ENCODE assay signal across 24 cellular contexts in genomic region chr14:68222726-68223125, GRCh38.
A peak's percentile ranks its signal among the peaks of the same experiment; 100 is the strongest.
DNase-seq lines count a peak whose midpoint lies in the region; ATAC-seq, FAIRE-seq and TF ChIP-seq lines count a peak whose summit lies in the region.
"Had no signal": no experiment of that assay in that cellular context is flagged by ENCODE, and none has a peak within 500 bp of the region (broad histone marks: within the 10 kb centered on the region; RNA-seq: fewer than 3 reads in every experiment).

No MANE protein-coding gene starts in this region.

- H3K4me1 Mint-ChIP-seq in H9, result peaks cover 23 to 25% of the 10 kb centered on the region in 2 experiments
- H3K4me1 Mint-ChIP-seq in GM23338, result peaks cover 16% of the 10 kb centered on the region
- H3K4me1 Mint-ChIP-seq in activated naive CD8-positive, alpha-beta T cell treated with anti-CD3 and anti-CD28 coated beads, Interleukin-2, amount 50 U/mL, for 24 hours, result peaks cover 2% of the 10 kb centered on the region
- H3K4me1 Mint-ChIP-seq: B cell; CD8-positive, alpha-beta memory T cell had no signal

- in situ Hi-C loops in Panc1 (cut with HindIII; ENCODE audit: low pct_unique_long_range_greater_than_20kb, low sequenced_read_pairs), result no loop called here

- H3K36me3 Mint-ChIP-seq in H9 (ENCODE audit: insufficient read depth in 1 of 3, low read depth in 3 of 3) (peaks cover 0 to 2% (median 0%) of the 10 kb centered on the region in 3 experiments; a peak in 2 of 7 replicates), GM23338 (ENCODE audit: low read depth) (no peaks in the 10 kb centered on the region; the same call in 2 of the 3 replicates)
- peaks cover 3% of the 10 kb centered on the region for H3K36me3 Mint-ChIP-seq in activated naive CD8-positive, alpha-beta T cell treated with anti-CD3 and anti-CD28 coated beads, Interleukin-2, amount 50 U/mL, for 24 hours (ENCODE audit: low read depth)

- H2BK5ac ChIP-seq in H9 (ENCODE audit: insufficient read length, low read length), result no peak overlapping the region
- no peak overlapping the region for H2BK5ac ChIP-seq in trophoblast cell (ENCODE audit: low read depth, low read length, poor library complexity)

- FAIRE-seq in keratinocyte (lab: Jason Lieb, UNC), result peak; percentile 13
- FAIRE-seq: A204.1, D721Med, GM12878, GM18507 had no signal

- H3K4ac ChIP-seq in H9 (ENCODE audit: low read depth, low read length), result no peak overlapping the region
- no peak overlapping the region for H3K4ac ChIP-seq in trophoblast cell (ENCODE audit: low read depth, low read length)

- H4K91ac ChIP-seq in H9 (ENCODE audit: insufficient read length, low read depth, low read length) (no peak overlapping the region), trophoblast cell (ENCODE audit: low read depth, low read length) (no peak overlapping the region)

- H2BK12ac ChIP-seq in H9 (ENCODE audit: insufficient read length, low read depth, low read length) (no peak overlapping the region), trophoblast cell (ENCODE audit: low read length) (no peak overlapping the region)

- H3K9ac ChIP-seq in H9 (ENCODE audit: extremely low read depth, insufficient read length, low read length) (no peak overlapping the region), keratinocyte (ENCODE audit: control insufficient read depth, extremely low read depth, insufficient read depth, low read length) (no peak overlapping the region), trophoblast cell (ENCODE audit: low read length) (no peak overlapping the region)
- H3K9ac ChIP-seq: BLaER1 treated with 17β-estradiol and CSF1 and Interleukin-3, amounts not matched to agents 10 nM and 100 nM had no signal

- H4K20me1 ChIP-seq in H9 (ENCODE audit: control insufficient read depth, insufficient read depth, insufficient read length) (no peaks in the 10 kb centered on the region), keratinocyte (ENCODE audit: control insufficient read depth, extremely low read depth, insufficient read depth, low read length) (no peaks in the 10 kb centered on the region), GM23338 (replicated peaks; ENCODE audit: insufficient read depth) (no peaks in the 10 kb centered on the region)
- H4K20me1 ChIP-seq: BLaER1 treated with 17β-estradiol and CSF1 and Interleukin-3, amounts not matched to agents 10 nM and 100 nM had no signal

- H3K79me1 ChIP-seq in H9 (ENCODE audit: insufficient read depth, low read depth, low read length, poor library complexity, severe bottlenecking), result no peaks in the 10 kb centered on the region
- peaks cover 2% of the 10 kb centered on the region for H3K79me1 ChIP-seq in trophoblast cell (ENCODE audit: low read length)

- no peaks in the 10 kb centered on the region for H3K9me1 ChIP-seq in keratinocyte (ENCODE audit: control insufficient read depth, extremely low read depth, insufficient read depth, low read length)

- dilution Hi-C loops in keratinocyte (cut with MboI; ENCODE audit: extremely low pct_ligation_motif_present, low sequenced_read_pairs), result no loop called here

- H3K56ac ChIP-seq in H9 (ENCODE audit: insufficient read length, low read depth, low read length), result no peak overlapping the region

- DNase-seq in H9, result no peak
- no peak for DNase-seq in Panc1 (ENCODE audit: low read depth, low spot score)
- DNase-seq in keratinocyte (ENCODE audit: low read depth, low spot score), result no peak
- DNase-seq in trophoblast cell, result peak; percentile 66 to 82
- DNase-seq in GM23338 (ENCODE audit: low spot score), result no peak
- DNase-seq in NOMO-1 treated with DMSO at 0.1 percent for 48 hours (lab: John Stamatoyannopoulos, UW; ENCODE audit: unreplicated experiment), result no peak
- no peak for DNase-seq in activated naive CD8-positive, alpha-beta T cell treated with anti-CD3 and anti-CD28 coated beads, Interleukin-2, amount 50 U/mL, for 24 hours
- no peak for DNase-seq in spleen
- DNase-seq: CD4-positive, alpha-beta T cell; CD8-positive, alpha-beta memory T cell; DMS 273 treated with DMSO at 0.1 percent for 48 hours; DMS79; EL; GDM1; HFFc6 had no signal

- H4K5ac ChIP-seq in H9 (ENCODE audit: insufficient read length, low read depth, low read length), result no peak overlapping the region

- H3K27ac Mint-ChIP-seq in H9 (peak overlapping the region in 2 of 3 experiments; percentile 15 to 24; a peak in 2 of 7 replicates), GM23338 (no peak overlapping the region)
- no peak overlapping the region for H3K27ac Mint-ChIP-seq in activated naive CD8-positive, alpha-beta T cell treated with anti-CD3 and anti-CD28 coated beads, Interleukin-2, amount 50 U/mL, for 24 hours
- H3K27ac Mint-ChIP-seq: B cell; CD14-positive monocyte; CD4-positive, alpha-beta T cell; CD8-positive, alpha-beta memory T cell; HFFc6 had no signal

- no peak overlapping the region for H3K23ac ChIP-seq in H9 (ENCODE audit: insufficient read length, low read depth, low read length)
- H3K23ac ChIP-seq in trophoblast cell (ENCODE audit: low read length), result no peak overlapping the region

- no peak overlapping the region for H3K4me3 ChIP-seq in Panc1 (ENCODE audit: low read depth in 2 of 2, low read length in 2 of 2)
- H3K4me3 ChIP-seq in keratinocyte (ENCODE audit: control insufficient read depth in 2 of 3, extremely low read depth in 1 of 3, insufficient read depth in 2 of 3, low read depth in 1 of 3, low read length in 3 of 3), result no peak overlapping the region
- no peak overlapping the region for H3K4me3 ChIP-seq in trophoblast cell (ENCODE audit: low read depth, low read length)
- H3K4me3 ChIP-seq in GM23338, result no peak overlapping the region
- H3K4me3 ChIP-seq in spleen, result no peak overlapping the region
- H3K4me3 ChIP-seq: BLaER1 treated with 17β-estradiol and CSF1 and Interleukin-3, amounts not matched to agents 10 nM and 100 nM; GM12878; HAP-1 had no signal

- 0 out of 2 replicates have a peak, but pooled peaks cover 4% of the 10 kb centered on the region for H3F3A ChIP-seq in GM23338 (replicated peaks; ENCODE audit: low read depth)

- H3K36me3 ChIP-seq in Panc1 (ENCODE audit: control insufficient read depth, insufficient read depth, low read length), result no peaks in the 10 kb centered on the region
- H3K36me3 ChIP-seq in keratinocyte (ENCODE audit: control insufficient read depth in 2 of 2, extremely low read depth in 1 of 2, insufficient read depth in 2 of 2, low read length in 2 of 2), result no peaks in the 10 kb centered on the region
- H3K36me3 ChIP-seq in trophoblast cell (ENCODE audit: control insufficient read depth in 1 of 2, insufficient read depth in 2 of 2, low read length in 2 of 2), result no peaks in the 10 kb centered on the region
- no peaks in the 10 kb centered on the region for H3K36me3 ChIP-seq in GM23338 (ENCODE audit: insufficient read depth)
- no peaks in the 10 kb centered on the region for H3K36me3 ChIP-seq in spleen
- H3K36me3 ChIP-seq: BLaER1 treated with 17β-estradiol and CSF1 and Interleukin-3, amounts not matched to agents 10 nM and 100 nM; HAP-1 had no signal

- H3K23me2 ChIP-seq in H9 (ENCODE audit: insufficient read length, low read depth, low read length, poor library complexity, severe bottlenecking), result no peaks in the 10 kb centered on the region

- H3K79me2 ChIP-seq in H9 (ENCODE audit: insufficient read depth, low read length) (no peaks in the 10 kb centered on the region), keratinocyte (ENCODE audit: control insufficient read depth, insufficient read depth, low read length) (no peaks in the 10 kb centered on the region), trophoblast cell (ENCODE audit: control insufficient read depth, insufficient read depth, low read length, poor library complexity) (no peaks in the 10 kb centered on the region), GM23338 (replicated peaks; ENCODE audit: insufficient read depth) (no peaks in the 10 kb centered on the region)

- no peak overlapping the region; a peak in 1 of 5 replicates for H3K4me3 Mint-ChIP-seq in H9
- no peak overlapping the region for H3K4me3 Mint-ChIP-seq in GM23338
- H3K4me3 Mint-ChIP-seq in activated naive CD8-positive, alpha-beta T cell treated with anti-CD3 and anti-CD28 coated beads, Interleukin-2, amount 50 U/mL, for 24 hours, result no peak overlapping the region
- H3K4me3 Mint-ChIP-seq: B cell; CD14-positive monocyte; CD4-positive, alpha-beta T cell; CD8-positive, alpha-beta memory T cell; HFFc6 had no signal

- H3K14ac ChIP-seq in H9 (ENCODE audit: insufficient read depth, low read length) (no peak overlapping the region), trophoblast cell (ENCODE audit: low read length) (no peak overlapping the region)

- no peak for TF ChIP-seq CTCF in H9 (conservative IDR thresholded peaks at IDR 0.05)
- no peak for TF ChIP-seq CTCF in Panc1 (IDR thresholded peaks at IDR 0.05)
- TF ChIP-seq CTCF in keratinocyte (optimal IDR thresholded peaks at IDR 0.05 in 1 of 3, IDR thresholded peaks at IDR 0.05 in 1 of 3, conservative IDR thresholded peaks at IDR 0.05 in 1 of 3; ENCODE audit: extremely low read depth in 1 of 3, insufficient read depth in 2 of 3, low read length in 3 of 3), result no peak
- TF ChIP-seq CTCF in GM23338 (conservative IDR thresholded peaks at IDR 0.05; ENCODE audit: low read depth in 2 of 2), result no peak
- TF ChIP-seq CTCF in spleen (IDR thresholded peaks at IDR 0.05 in 8 of 11, conservative IDR thresholded peaks at IDR 0.05 in 3 of 11), result no peak

- H3K4me1 ChIP-seq in H9 (ENCODE audit: insufficient read depth, low read length), result no peaks in the 10 kb centered on the region; the same call in 1 of the 2 replicates
- no peaks in the 10 kb centered on the region; the same call in 1 of the 2 replicates for H3K4me1 ChIP-seq in Panc1 (ENCODE audit: control insufficient read depth, insufficient read depth, low read length)
- H3K4me1 ChIP-seq in keratinocyte (ENCODE audit: control insufficient read depth, extremely low read depth, insufficient read depth, low read length), result no peaks in the 10 kb centered on the region
- H3K4me1 ChIP-seq in trophoblast cell (ENCODE audit: control insufficient read depth in 1 of 2, insufficient read depth in 2 of 2, low read length in 2 of 2), result peaks cover 3% of the 10 kb centered on the region in 2 experiments
- H3K4me1 ChIP-seq in GM23338 (ENCODE audit: insufficient read depth), result peaks cover 12% of the 10 kb centered on the region; the same call in 1 of the 2 replicates
- H3K4me1 ChIP-seq in spleen, result no peaks in the 10 kb centered on the region
- H3K4me1 ChIP-seq: BLaER1 treated with 17β-estradiol and CSF1 and Interleukin-3, amounts not matched to agents 10 nM and 100 nM; HAP-1 had no signal

- H3K4me2 ChIP-seq in H9 (ENCODE audit: insufficient read depth, insufficient read length, low read length) (no peak overlapping the region), keratinocyte (ENCODE audit: control insufficient read depth, extremely low read depth, insufficient read depth, low read depth, low read length) (no peak overlapping the region), trophoblast cell (ENCODE audit: low read length) (no peak overlapping the region), GM23338 (no peak overlapping the region)
- H3K4me2 ChIP-seq: BLaER1 treated with 17β-estradiol and CSF1 and Interleukin-3, amounts not matched to agents 10 nM and 100 nM had no signal

- POLR2A ChIA-PET in Panc1 (lab: Charles Lee), result no interaction called here

- CTCF ChIA-PET in Panc1 (lab: Charles Lee), result no interaction called here

- no peak overlapping the region for H2BK15ac ChIP-seq in H9 (ENCODE audit: low read depth, low read length)

- no peak overlapping the region for H3K27ac ChIP-seq in H9 (ENCODE audit: insufficient read length, low read depth, low read length)
- H3K27ac ChIP-seq in Panc1 (ENCODE audit: low read length), result peak overlapping the region; percentile 9; the same call in 1 of the 2 replicates
- no peak overlapping the region for H3K27ac ChIP-seq in keratinocyte (ENCODE audit: control insufficient read depth, insufficient read depth, low read length)
- no peak overlapping the region for H3K27ac ChIP-seq in trophoblast cell (ENCODE audit: low read depth, low read length)
- no peak overlapping the region; the same call in 1 of the 2 replicates for H3K27ac ChIP-seq in GM23338 (ENCODE audit: low read depth)
- H3K27ac ChIP-seq in spleen, result no peak overlapping the region
- H3K27ac ChIP-seq: 22Rv1; BLaER1 treated with 17β-estradiol and CSF1 and Interleukin-3, amounts not matched to agents 10 nM and 100 nM had no signal

- H2AK5ac ChIP-seq in H9 (ENCODE audit: insufficient read length, low read length) (no peak overlapping the region), trophoblast cell (ENCODE audit: low read length) (peak overlapping the region; percentile 83)

- H4K8ac ChIP-seq in H9 (replicated peaks; ENCODE audit: insufficient read length, low read depth, low read length), result no peak overlapping the region
- H4K8ac ChIP-seq in trophoblast cell (ENCODE audit: low read depth, low read length), result no peak overlapping the region

- no peak overlapping the region for H3T11ph ChIP-seq in H9 (ENCODE audit: low read length)

- H3K27me3 ChIP-seq in H9 (ENCODE audit: insufficient read depth, low read length) (no peaks in the 10 kb centered on the region), Panc1 (ENCODE audit: control insufficient read depth, insufficient read depth, low read length) (no peaks in the 10 kb centered on the region), keratinocyte (ENCODE audit: control insufficient read depth, extremely low read depth, insufficient read depth, low read length) (no peaks in the 10 kb centered on the region), trophoblast cell (ENCODE audit: insufficient read depth, low read length) (no peaks in the 10 kb centered on the region), GM23338 (ENCODE audit: insufficient read depth) (no peaks in the 10 kb centered on the region), spleen (replicated peaks in 1 of 7) (no peaks in the 10 kb centered on the region)
- H3K27me3 ChIP-seq: BLaER1 treated with 17β-estradiol and CSF1 and Interleukin-3, amounts not matched to agents 10 nM and 100 nM had no signal

- no peaks in the 10 kb centered on the region for H3K9me2 ChIP-seq in GM23338 (ENCODE audit: insufficient read depth)

- H3K9me3 ChIP-seq in H9 (ENCODE audit: control insufficient read depth, low read depth, low read length) (no peaks in the 10 kb centered on the region), Panc1 (ENCODE audit: control insufficient read depth, insufficient read depth, low read depth, low read length) (no peaks in the 10 kb centered on the region), keratinocyte (ENCODE audit: control insufficient read depth, low read depth, low read length) (no peaks in the 10 kb centered on the region), trophoblast cell (ENCODE audit: insufficient read depth, low read depth, low read length) (no peaks in the 10 kb centered on the region), spleen (no peaks in the 10 kb centered on the region)
- H3K9me3 ChIP-seq: HAP-1 had no signal

- intact Hi-C loops in Panc1 (cut with micrococcal nuclease; ENCODE audit: unreplicated experiment), result no loop called here
- intact Hi-C loops in spleen (cut with DNase I; ENCODE audit: low total_unique reads), result no loop called here

- H3K27me3 Mint-ChIP-seq in H9 (ENCODE audit: low read depth), result no peaks in the 10 kb centered on the region
- no peaks in the 10 kb centered on the region for H3K27me3 Mint-ChIP-seq in GM23338 (ENCODE audit: insufficient read depth, low read depth, poor library complexity)
- H3K27me3 Mint-ChIP-seq in activated naive CD8-positive, alpha-beta T cell treated with anti-CD3 and anti-CD28 coated beads, Interleukin-2, amount 50 U/mL, for 24 hours, result no peaks in the 10 kb centered on the region
- H3K27me3 Mint-ChIP-seq: B cell; CD4-positive, alpha-beta T cell; CD8-positive, alpha-beta memory T cell had no signal

- no peak overlapping the region for H3K18ac ChIP-seq in H9 (ENCODE audit: insufficient read length, low read depth, low read length)
- H3K18ac ChIP-seq in trophoblast cell (ENCODE audit: low read length), result no peak overlapping the region

- ATAC-seq in Panc1 (no peak), GM23338 (no peak)
- ATAC-seq in activated naive CD8-positive, alpha-beta T cell treated with anti-CD3 and anti-CD28 coated beads, Interleukin-2, amount 50 U/mL, for 24 hours, result no peak
- ATAC-seq: GM12878 had no signal

- no peak for TF ChIP-seq POLR2A in spleen (IDR thresholded peaks at IDR 0.05)

- WGBS in H9 (ENCODE audit: extremely low coverage, insufficient read length, low lambda C conversion rate), result no CpG with 5 or more reads among the region's 3 CpGs
- WGBS in trophoblast cell (ENCODE audit: extremely low coverage, insufficient coverage, insufficient read length), result no CpG with 5 or more reads among the region's 3 CpGs
- 94 to 99% (median 95%) methylated on average over 3 of the region's 3 CpGs for WGBS in spleen, 5 donors

- BruUV-seq in Panc1 (replicated peaks; lab: Mats Ljungman, UMichigan), result no TSS peak

- H2BK20ac ChIP-seq in H9 (ENCODE audit: low read depth, low read length, poor library complexity, severe bottlenecking), result no peak overlapping the region

- H2BK120ac ChIP-seq in H9 (ENCODE audit: low read depth, low read length, poor library complexity, severe bottlenecking) (no peak overlapping the region), trophoblast cell (ENCODE audit: insufficient read depth, low read length, poor library complexity) (no peak overlapping the region)

- no peak overlapping the region for H2AFZ ChIP-seq in H9 (ENCODE audit: low read length)
- H2AFZ ChIP-seq in keratinocyte (ENCODE audit: control insufficient read depth, low read length), result no peak overlapping the region
- H2AFZ ChIP-seq in trophoblast cell (ENCODE audit: insufficient read depth, low read length, poor library complexity), result no peak overlapping the region
- no peak overlapping the region for H2AFZ ChIP-seq in GM23338

- no peak overlapping the region for H4K12ac ChIP-seq in trophoblast cell (ENCODE audit: low read depth, low read length)

- H3K9me3 Mint-ChIP-seq in H9 (no peaks in the 10 kb centered on the region; a peak in 2 of 5 replicates), GM23338 (no peaks in the 10 kb centered on the region; the same call in 2 of the 3 replicates)
- peaks cover 6% of the 10 kb centered on the region for H3K9me3 Mint-ChIP-seq in activated naive CD8-positive, alpha-beta T cell treated with anti-CD3 and anti-CD28 coated beads, Interleukin-2, amount 50 U/mL, for 24 hours
- H3K9me3 Mint-ChIP-seq: HFFc6 had no signal

Comparison
In these comparisons a context has a peak if more than half of its experiments do, and no peak if none do; other contexts are left out.
1. DNase-seq: peak in trophoblast cell (2 of 2); none in H9 (single experiment), Panc1 (single experiment), keratinocyte (single experiment), GM23338 (single experiment), NOMO-1 treated with DMSO at 0.1 percent for 48 hours (single experiment), activated naive CD8-positive, alpha-beta T cell treated with anti-CD3 and anti-CD28 coated beads, Interleukin-2, amount 50 U/mL, for 24 hours (single experiment) and spleen (single experiment).
2. H3K27ac Mint-ChIP-seq: peak in H9 (2 of 3); none in GM23338 (single experiment) and activated naive CD8-positive, alpha-beta T cell treated with anti-CD3 and anti-CD28 coated beads, Interleukin-2, amount 50 U/mL, for 24 hours (single experiment).